7 cellular contexts compared by ENCODE assay signal in genomic region chr14:50003213-50004021, GRCh38.
A peak's percentile ranks its signal among the peaks of the same experiment; 100 is the strongest.
DNase-seq lines count a peak whose midpoint lies in the region; ATAC-seq and TF ChIP-seq lines count a peak whose summit lies in the region.

No MANE protein-coding gene starts in this region.

- DNase-seq in NCI-H146 (lab: John Stamatoyannopoulos, UW) (peak; percentile 73), caudate nucleus (lab: John Stamatoyannopoulos, UW) (peak in 7 of 61 donors; percentile 3 to 27 (median 15))
- DNase-seq in stimulated activated CD4-positive, alpha-beta T cell treated with anti-CD3 and anti-CD28 coated beads, Interleukin-2, amount 100 ng/mL, for 48 hours: peak; percentile 75 to 79

- peak overlapping the region; percentile 91 for H3K27ac ChIP-seq in VCaP
- peak overlapping the region; percentile 54 for H3K27ac ChIP-seq in caudate nucleus (ENCODE audit: low read depth, low read length)
- peak overlapping the region; percentile 5 for H3K27ac ChIP-seq in layer of hippocampus (ENCODE audit: low read depth, low read length)

- peak; percentile 25; the same call in 1 of the 2 replicates for TF ChIP-seq CTCF in VCaP (conservative IDR thresholded peaks at IDR 0.05)

- ATAC-seq in GM18502 (IDR thresholded peaks at IDR 0.05; ENCODE audit: poor library complexity, unreplicated experiment) (peak; percentile 39), HG02623 (IDR thresholded peaks at IDR 0.05; ENCODE audit: unreplicated experiment) (peak; percentile 38)

- H3K27me3 ChIP-seq in layer of hippocampus (ENCODE audit: control insufficient read depth, insufficient read depth, low read length): no peaks in the 10 kb centered on the region

Comparison
In these comparisons a context has a peak if more than half of its experiments do, and no peak if none do; other contexts are left out.
1. H3K27ac ChIP-seq: peak in every context shown above with its lines; median percentile 91 in VCaP; 54 in caudate nucleus; 5 in layer of hippocampus.